8 cellular contexts compared by ENCODE assay signal in the genomic region with DNA sequence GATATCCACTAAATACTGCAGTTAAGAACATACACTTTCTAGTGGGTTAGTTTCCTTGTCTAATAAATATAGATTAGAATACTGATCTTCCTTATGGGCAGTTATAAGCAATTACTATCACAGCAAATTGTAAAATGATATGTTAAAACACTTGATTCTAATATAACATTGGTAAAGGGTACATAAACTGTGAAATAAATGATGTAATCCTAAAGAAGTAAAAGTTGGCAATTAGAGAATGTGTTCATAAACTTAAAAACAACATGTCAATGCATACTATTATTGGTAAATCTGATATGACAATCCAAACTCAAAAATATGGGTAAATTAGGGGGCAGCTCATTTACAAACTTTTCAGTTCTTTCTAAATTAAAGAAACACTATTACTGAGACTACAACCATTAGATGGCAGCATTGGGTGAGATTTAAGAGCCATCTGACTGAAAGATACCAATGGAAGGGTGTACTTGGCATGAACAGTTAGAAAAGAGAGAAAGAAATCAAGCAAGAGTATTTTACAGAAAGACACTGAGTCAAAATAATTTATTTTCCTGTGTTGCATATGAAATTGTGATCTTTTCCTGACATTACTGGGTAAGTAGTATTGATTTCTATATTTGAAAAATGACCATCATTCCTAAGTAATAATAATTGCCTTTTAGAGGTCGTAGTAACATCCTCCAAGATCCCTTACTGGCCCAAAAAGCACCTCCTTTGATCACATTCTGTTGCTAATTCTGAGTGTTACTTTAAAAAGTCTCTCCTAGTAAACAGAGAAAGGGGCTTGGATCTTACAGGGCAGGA.
DNase-seq lines count a peak whose midpoint lies in the region; ATAC-seq and TF ChIP-seq lines count a peak whose summit lies in the region.

No MANE protein-coding gene starts in this region.

- H3K36me3 Mint-ChIP-seq in endothelial cell (ENCODE audit: low read depth, unreplicated experiment), result peaks cover 17% of the 10 kb centered on the region

- H3K4me1 ChIP-seq in right atrium auricular region, result no peaks in the 10 kb centered on the region
- H3K4me1 ChIP-seq in SJCRH30, result no peaks in the 10 kb centered on the region
- no peaks in the 10 kb centered on the region for H3K4me1 ChIP-seq in mucosa of descending colon (ENCODE audit: low read depth)

- H3K27me3 Mint-ChIP-seq in endothelial cell (ENCODE audit: unreplicated experiment), result no peaks in the 10 kb centered on the region

- TF ChIP-seq CTCF in right atrium auricular region (IDR thresholded peaks at IDR 0.05), result peak in 1 of 2 donors; percentile 66
- peak; percentile 38 for TF ChIP-seq CTCF in endothelial cell (IDR thresholded peaks at IDR 0.05; ENCODE audit: unreplicated experiment)
- no peak for TF ChIP-seq CTCF in mucosa of descending colon (IDR thresholded peaks at IDR 0.05)

- H3K4me1 Mint-ChIP-seq in endothelial cell (ENCODE audit: unreplicated experiment), result peaks cover 2% of the 10 kb centered on the region

- ATAC-seq in Right ventricle myocardium superior (ENCODE audit: poor library complexity) (peak; percentile 79), mucosa of descending colon (peak; percentile 69), GM21447 (IDR thresholded peaks at IDR 0.05; ENCODE audit: unreplicated experiment) (no peak)

- intact Hi-C loops in Right ventricle myocardium superior (cut with DNase I), result loop anchor here (2.0 kb wide), 1 partner anchor 152 kb away; the partner anchor contains the start of gene NME1
- intact Hi-C loops in mucosa of descending colon (cut with DNase I, micrococcal nuclease), result loop anchor here (2.0 to 10.0 kb wide), 2 partner anchors 152 to 154 kb away; partner anchors contain the start of gene NME1 (in 2 of the 2)

- H3K4me3 ChIP-seq in right atrium auricular region (no peak overlapping the region), SJCRH30 (no peak overlapping the region), mucosa of descending colon (no peak overlapping the region)

- peak overlapping the region; percentile 21 for H3K4me3 Mint-ChIP-seq in endothelial cell (ENCODE audit: unreplicated experiment)

- H3K9me3 ChIP-seq in right atrium auricular region (no peaks in the 10 kb centered on the region), SJCRH30 (replicated peaks) (no peaks in the 10 kb centered on the region), mucosa of descending colon (no peaks in the 10 kb centered on the region)

- no peak overlapping the region for H3K27ac ChIP-seq in right atrium auricular region
- no peak overlapping the region for H3K27ac ChIP-seq in SJCRH30

- H3K27ac Mint-ChIP-seq in endothelial cell (ENCODE audit: unreplicated experiment), result no peak overlapping the region

- peaks cover 66% of the 10 kb centered on the region for H3K36me3 ChIP-seq in right atrium auricular region
- peaks cover 19% of the 10 kb centered on the region for H3K36me3 ChIP-seq in SJCRH30
- H3K36me3 ChIP-seq in mucosa of descending colon (ENCODE audit: low read depth), result no peaks in the 10 kb centered on the region

- DNase-seq in Right ventricle myocardium superior (no peak), right atrium auricular region (ENCODE audit: low spot score) (no peak), NCI-H1092 treated with DMSO at 0.1 percent for 48 hours (lab: John Stamatoyannopoulos, UW) (peak; percentile 70), SJCRH30 (peak; percentile 16 to 74), endothelial cell (ENCODE audit: low spot score) (peak; percentile 10), mucosa of descending colon (peak in 1 of 3 donors; percentile 63)
- DNase-seq in NK-92 treated with Interleukin-12 subunit alpha and Interleukin-12 subunit beta, amount 100 ng/mL, for 24 hours (lab: John Stamatoyannopoulos, UW), result no peak

- H3K27me3 ChIP-seq in right atrium auricular region (no peaks in the 10 kb centered on the region), SJCRH30 (no peaks in the 10 kb centered on the region)

- H3K9me3 Mint-ChIP-seq in endothelial cell (ENCODE audit: unreplicated experiment), result no peaks in the 10 kb centered on the region

Comparison
In these comparisons a context has a peak if more than half of its experiments do, and no peak if none do; other contexts are left out.
1. DNase-seq: peak in NCI-H1092 treated with DMSO at 0.1 percent for 48 hours (single experiment), SJCRH30 (2 of 2) and endothelial cell (single experiment); none in Right ventricle myocardium superior (single experiment), right atrium auricular region (single experiment) and NK-92 treated with Interleukin-12 subunit alpha and Interleukin-12 subunit beta, amount 100 ng/mL, for 24 hours (single experiment).